8 cellular contexts compared by ENCODE assay signal in the genomic region with DNA sequence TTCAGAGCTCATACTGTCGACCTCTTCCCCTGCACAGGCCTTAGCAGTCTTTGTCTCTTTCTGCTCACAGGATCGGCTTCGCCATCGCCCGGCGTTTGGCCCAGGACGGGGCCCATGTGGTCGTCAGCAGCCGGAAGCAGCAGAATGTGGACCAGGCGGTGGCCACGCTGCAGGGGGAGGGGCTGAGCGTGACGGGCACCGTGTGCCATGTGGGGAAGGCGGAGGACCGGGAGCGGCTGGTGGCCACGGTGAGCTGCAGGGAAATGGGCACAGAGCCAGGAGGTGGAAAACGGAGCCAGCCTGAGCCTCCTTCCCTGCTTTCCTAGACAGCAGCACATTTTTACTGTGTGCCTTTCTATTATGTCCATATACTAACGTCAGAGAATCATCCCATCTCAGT. TPM values are rescaled to one million over a fixed set of nuclear protein-coding genes. Genes with fewer than 3 reads are reported as not detected.
DNase-seq lines count a peak whose midpoint lies in the region; ATAC-seq and TF ChIP-seq lines count a peak whose summit lies in the region.
"Not testable (repeated sequence)": the region's sequence is repeated elsewhere in the genome, so short reads cannot be mapped to it uniquely, and the experiment has no call there.

No MANE protein-coding gene starts in this region.

- BruUV-seq in MCF 10A (replicated peaks; lab: Mats Ljungman, UMichigan): not testable (repeated sequence)

- not testable (repeated sequence) for H3K9me3 ChIP-seq in Karpas-422 (ENCODE audit: low read length); RWPE2 (ENCODE audit: severe bottlenecking); right cardiac atrium (ENCODE audit: control insufficient read depth, low read length); suprapubic skin

- not testable (repeated sequence) for TF ChIP-seq CTCF in RWPE2 (IDR thresholded peaks at IDR 0.05; ENCODE audit: poor library complexity, severe bottlenecking); MCF 10A (IDR thresholded peaks at IDR 0.05; ENCODE audit: unreplicated experiment); nephron progenitor cell (IDR thresholded peaks at IDR 0.05); suprapubic skin (IDR thresholded peaks at IDR 0.05)

- 71% methylated on average over 20 of the region's 20 CpGs for WGBS in right cardiac atrium
- WGBS in suprapubic skin: 45% methylated on average over 19 of the region's 20 CpGs

- H3K4me3 Mint-ChIP-seq in MCF 10A (ENCODE audit: unreplicated experiment): peak overlapping the region; percentile 90
- peak overlapping the region; percentile 99 for H3K4me3 Mint-ChIP-seq in nephron progenitor cell

- H3K4me1 Mint-ChIP-seq in MCF 10A (ENCODE audit: insufficient read depth, unreplicated experiment) (peaks cover 19% of the 10 kb centered on the region), nephron progenitor cell (peaks cover 29% of the 10 kb centered on the region)

- not testable (repeated sequence) for H4K20me1 ChIP-seq in Karpas-422 (ENCODE audit: insufficient read depth, low read depth, low read length)

- peak overlapping the region; percentile 79 for H3K9ac ChIP-seq in Karpas-422 (ENCODE audit: low read length)

- peak overlapping the region; percentile 93 for H3K27ac Mint-ChIP-seq in MCF 10A (ENCODE audit: low read depth, unreplicated experiment)
- H3K27ac Mint-ChIP-seq in nephron progenitor cell: not testable (repeated sequence)

- H3K4me2 ChIP-seq in Karpas-422 (ENCODE audit: low read depth, low read length, poor library complexity, severe bottlenecking): peak overlapping the region; percentile 82

- DNase-seq in DMS 273 treated with DMSO at 0.1 percent for 48 hours (lab: John Stamatoyannopoulos, UW) (peak; percentile 34), NCI-H345 (lab: John Stamatoyannopoulos, UW) (peak; percentile 73), MCF 10A (ENCODE audit: unreplicated experiment) (peak; percentile 35), right cardiac atrium (peak in 2 of 3 donors; percentile 36 to 64)
- DNase-seq in Karpas-422; RWPE2 (ENCODE audit: low spot score); nephron progenitor cell; suprapubic skin (ENCODE audit: low spot score in 2 of 2): not testable (repeated sequence)

- H3K27me3 ChIP-seq in Karpas-422 (ENCODE audit: low read length); RWPE2 (ENCODE audit: insufficient read depth, poor library complexity, severe bottlenecking); right cardiac atrium (ENCODE audit: control insufficient read depth, insufficient read depth); suprapubic skin: not testable (repeated sequence)

- H3K36me3 Mint-ChIP-seq in MCF 10A (ENCODE audit: insufficient read depth, unreplicated experiment) (peaks cover 34% of the 10 kb centered on the region), nephron progenitor cell (ENCODE audit: low read depth) (peaks cover 29% of the 10 kb centered on the region)

- POLR2A ChIA-PET in MCF 10A (lab: Yijun Ruan, JAX): interaction anchor here (0.8 kb wide), 1 partner anchor 159 kb away, joined by 3 read pairs; a partner anchor contains a TSS

- CTCF ChIA-PET in MCF 10A (lab: Yijun Ruan, JAX): interaction anchor here (0.7 to 3.0 kb wide), 2 partner anchors 53 to 324 kb away, joined by 3 to 12 read pairs; no protein-coding TSS in a partner anchor

- not testable (repeated sequence) for H2AFZ ChIP-seq in Karpas-422 (ENCODE audit: low read length)

- H3K4me1 ChIP-seq in Karpas-422 (ENCODE audit: low read length) (peaks cover 17% of the 10 kb centered on the region), suprapubic skin (peaks cover 19% of the 10 kb centered on the region)
- not testable (repeated sequence) for H3K4me1 ChIP-seq in RWPE2 (ENCODE audit: insufficient read depth, poor library complexity, severe bottlenecking); right cardiac atrium (ENCODE audit: control insufficient read depth, insufficient read depth, low read length)

- intact Hi-C loops in MCF 10A (cut with micrococcal nuclease): loop anchor here (5.0 kb wide), 1 partner anchor 288 kb away; no protein-coding TSS in a partner anchor
- intact Hi-C loops in right cardiac atrium (cut with DNase I): not testable (repeated sequence)

- not testable (repeated sequence) for H3K27ac ChIP-seq in Karpas-422 (ENCODE audit: low read length); right cardiac atrium (ENCODE audit: low read length); suprapubic skin
- H3K27ac ChIP-seq in RWPE2 (ENCODE audit: poor library complexity, severe bottlenecking): peak overlapping the region; percentile 51

- H3K79me2 ChIP-seq in Karpas-422 (ENCODE audit: low read length): peaks cover 10% of the 10 kb centered on the region

- H3K36me3 ChIP-seq in Karpas-422 (ENCODE audit: insufficient read depth, low read length); suprapubic skin: not testable (repeated sequence)
- peaks cover 12% of the 10 kb centered on the region for H3K36me3 ChIP-seq in RWPE2 (ENCODE audit: low read depth)

- not testable (repeated sequence) for H3K9me3 Mint-ChIP-seq in MCF 10A (ENCODE audit: unreplicated experiment)
- H3K9me3 Mint-ChIP-seq in nephron progenitor cell: peaks cover 19% of the 10 kb centered on the region

- TF ChIP-seq POLR2A in suprapubic skin (IDR thresholded peaks at IDR 0.05): not testable (repeated sequence)

- not testable (repeated sequence) for H3K9me2 ChIP-seq in Karpas-422 (replicated peaks; ENCODE audit: insufficient read depth, low read length)

- ATAC-seq in RWPE2 (ENCODE audit: low read depth); right cardiac atrium: not testable (repeated sequence)

- not testable (repeated sequence) for TF ChIP-seq EP300 in suprapubic skin (IDR thresholded peaks at IDR 0.05)

- H3K4me3 ChIP-seq in Karpas-422 (ENCODE audit: low read length) (peak overlapping the region; percentile 79; the same call in 1 of the 2 replicates), suprapubic skin (peak overlapping the region; percentile 83)
- not testable (repeated sequence) for H3K4me3 ChIP-seq in RWPE2 (ENCODE audit: severe bottlenecking); right cardiac atrium (ENCODE audit: low read length)

- not testable (repeated sequence) for H3K27me3 Mint-ChIP-seq in MCF 10A (ENCODE audit: insufficient read depth, unreplicated experiment); nephron progenitor cell (ENCODE audit: low read depth, poor library complexity)

RNA-seq across cellular contexts. Expression of a gene that starts 1.4 kb away (rescaled TPM):
- 63.8 and 175 TPM in 2 replicates for total RNA-seq in Karpas-422 (2014; rRNA removed; shearing (Covaris generic); ENCODE audit: low replicate concordance)
- total RNA-seq in MCF 10A (2022) (28.4 and 32.5 TPM in 2 replicates), right cardiac atrium (10 to 100 TPM; 19.9 to 27.9 (median 26.0) TPM), suprapubic skin (10 to 100 TPM; 24.0 to 35.8 (median 30.5) TPM)
- 52.7 TPM for polyA plus RNA-seq in right cardiac atrium

RNA-seq across cellular contexts. Expression of a gene that starts 33.8 kb away (rescaled TPM):
- total RNA-seq in Karpas-422 (2014; rRNA removed; shearing (Covaris generic); ENCODE audit: low replicate concordance): 53.7 and 66.1 TPM in 2 replicates
- total RNA-seq in MCF 10A (2022): 18.1 and 20.8 TPM in 2 replicates
- 10 to 100 TPM; 15.5 to 23.6 (median 20.5) TPM for total RNA-seq in right cardiac atrium
- 44.2 TPM for polyA plus RNA-seq in right cardiac atrium
- 10 to 100 TPM; 17.5 to 27.9 (median 21.0) TPM for total RNA-seq in suprapubic skin
